Comparison of ENCODE assay signal across 9 cellular contexts in the genomic region with DNA sequence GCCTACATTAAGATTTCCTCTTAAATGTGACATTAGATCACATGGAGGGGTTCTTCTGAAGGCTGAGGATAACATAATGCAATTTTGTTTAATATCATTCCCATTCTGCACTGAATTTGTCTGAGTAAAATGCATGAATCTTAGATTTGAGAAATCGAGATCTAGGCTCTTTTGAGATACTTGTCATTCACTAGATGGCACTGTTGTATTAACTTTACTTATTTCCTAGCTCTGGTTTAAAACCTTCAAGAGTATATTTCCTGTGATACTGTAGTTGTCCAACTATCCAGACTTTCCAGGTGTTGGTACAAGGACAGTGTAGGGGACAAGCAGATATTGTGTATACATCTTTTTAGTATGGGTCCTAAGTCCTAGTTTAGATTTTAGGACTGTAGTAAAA.
DNase-seq lines count a peak whose midpoint lies in the region; ATAC-seq and TF ChIP-seq lines count a peak whose summit lies in the region.
"Had no signal": no experiment of that assay in that cellular context is flagged by ENCODE, and none has a peak within 500 bp of the region (broad histone marks: within the 10 kb centered on the region; RNA-seq: fewer than 3 reads in every experiment).

No MANE protein-coding gene starts in this region.

- WGBS in sigmoid colon, 2 donors, result 0 to 3% methylated on average over 1 of the region's 1 CpG

- no peaks in the 10 kb centered on the region for H3K36me3 ChIP-seq in sigmoid colon

- H3K27ac ChIP-seq in dorsolateral prefrontal cortex (no peak overlapping the region), sigmoid colon (no peak overlapping the region)

- DNase-seq in D341Med (ENCODE audit: low spot score) (peak; percentile 38), NCI-H82 (lab: John Stamatoyannopoulos, UW) (peak; percentile 65), dorsolateral prefrontal cortex (no peak), retinal pigment epithelial cell (ENCODE audit: low read depth) (peak; percentile 6), sigmoid colon (no peak)
- DNase-seq: right cardiac atrium had no signal

- TF ChIP-seq EP300 in sigmoid colon (IDR thresholded peaks at IDR 0.05), result no peak

- no peak overlapping the region for H3K4me3 ChIP-seq in dorsolateral prefrontal cortex
- no peak overlapping the region for H3K4me3 ChIP-seq in retinal pigment epithelial cell (ENCODE audit: low read length)
- H3K4me3 ChIP-seq in sigmoid colon, result no peak overlapping the region

- H3K27me3 ChIP-seq in dorsolateral prefrontal cortex (no peaks in the 10 kb centered on the region), sigmoid colon (no peaks in the 10 kb centered on the region)

- TF ChIP-seq CTCF in dorsolateral prefrontal cortex (IDR thresholded peaks at IDR 0.05 in 54 of 56, conservative IDR thresholded peaks at IDR 0.05 in 2 of 56; ENCODE audit: low read depth in 1 of 56, partially characterized antibody in 56 of 56) (peak; percentile 42 to 83 (median 63)), retinal pigment epithelial cell (conservative IDR thresholded peaks at IDR 0.05; ENCODE audit: low read depth, low read length) (peak; percentile 41), sigmoid colon (IDR thresholded peaks at IDR 0.05) (peak in 1 of 4 experiments; percentile 8)

- ATAC-seq in HG03469 (IDR thresholded peaks at IDR 0.05; ENCODE audit: unreplicated experiment) (peak; percentile 43), HG03565 (IDR thresholded peaks at IDR 0.05; ENCODE audit: unreplicated experiment) (no peak), GM18873 (IDR thresholded peaks at IDR 0.05; ENCODE audit: low FRiP score, unreplicated experiment) (no peak)

- intact Hi-C loops in dorsolateral prefrontal cortex (cut with DNase I) (no loop called here), sigmoid colon (cut with DNase I) (no loop called here)

- no peak for TF ChIP-seq POLR2A in sigmoid colon (IDR thresholded peaks at IDR 0.05)

- no peaks in the 10 kb centered on the region for H3K4me1 ChIP-seq in sigmoid colon

- H3K9me3 ChIP-seq in sigmoid colon, result no peaks in the 10 kb centered on the region

Comparison
In these comparisons a context has a peak if more than half of its experiments do, and no peak if none do; other contexts are left out.
1. DNase-seq: peak in D341Med (single experiment), NCI-H82 (single experiment) and retinal pigment epithelial cell (single experiment); none in dorsolateral prefrontal cortex (0 of 10) and sigmoid colon (single experiment).